In genomic region chr3:170802164-170803151, GRCh38 we compare ENCODE assay signal across 13 cellular contexts.
DNase-seq lines count a peak whose midpoint lies in the region; ATAC-seq, FAIRE-seq and TF ChIP-seq lines count a peak whose summit lies in the region.
"Had no signal": no experiment of that assay in that cellular context is flagged by ENCODE, and none has a peak within 500 bp of the region (broad histone marks: within the 10 kb centered on the region; RNA-seq: fewer than 3 reads in every experiment).

No MANE protein-coding gene starts in this region.

- no peaks in the 10 kb centered on the region for H3K9me3 ChIP-seq in mammary epithelial cell (replicated peaks; ENCODE audit: insufficient read depth, low read length)
- H3K9me3 ChIP-seq in lower lobe of right lung, result no peaks in the 10 kb centered on the region

- H3K4me3 ChIP-seq in mammary epithelial cell (replicated peaks in 1 of 3; ENCODE audit: insufficient read depth in 1 of 3, low read depth in 2 of 3, low read length in 3 of 3), result no peak overlapping the region
- H3K4me3 ChIP-seq in lower lobe of right lung, result no peak overlapping the region
- H3K4me3 ChIP-seq: BLaER1 treated with 17β-estradiol and CSF1 and Interleukin-3, amounts not matched to agents 10 nM and 100 nM had no signal

- in situ Hi-C loops in ACHN (cut with HindIII; ENCODE audit: low pct_ligation_motif_present, low pct_unique_long_range_greater_than_20kb, low sequenced_read_pairs), result loop anchor here (25.0 kb wide), 1 partner anchor 365 kb away; no protein-coding TSS in a partner anchor
- in situ Hi-C loops in mammary epithelial cell (cut with MboI; ENCODE audit: low sequenced_read_pairs in 2 of 2), result no loop called here
- in situ Hi-C loops in GM13977 (cut with MboI; ENCODE audit: low pct_unique_long_range_greater_than_20kb, low sequenced_read_pairs, unreplicated experiment), result loop anchor here (25.0 kb wide), 1 partner anchor 490 kb away; no protein-coding TSS in a partner anchor

- H3K27me3 ChIP-seq in mammary epithelial cell (ENCODE audit: insufficient read depth, low read length), result no peaks in the 10 kb centered on the region
- no peaks in the 10 kb centered on the region for H3K27me3 ChIP-seq in lower lobe of right lung (ENCODE audit: low read depth)
- H3K27me3 ChIP-seq: BLaER1 treated with 17β-estradiol and CSF1 and Interleukin-3, amounts not matched to agents 10 nM and 100 nM had no signal

- dilution Hi-C loops in mammary epithelial cell (cut with HindIII; ENCODE audit: low sequenced_read_pairs), result loop anchor here (5.0 kb wide), 1 partner anchor 105 kb away; no protein-coding TSS in a partner anchor

- peak; percentile 86 for FAIRE-seq in HTR-8/SVneo (lab: Jason Lieb, UNC)
- FAIRE-seq: GM12891 had no signal

- H4K20me1 ChIP-seq in mammary epithelial cell (ENCODE audit: insufficient read depth, low read length), result no peaks in the 10 kb centered on the region
- H4K20me1 ChIP-seq: BLaER1 treated with 17β-estradiol and CSF1 and Interleukin-3, amounts not matched to agents 10 nM and 100 nM had no signal

- intact Hi-C loops in mammary epithelial cell (cut with micrococcal nuclease), result no loop called here
- intact Hi-C loops in lower lobe of right lung (cut with DNase I), result no loop called here

- no peak overlapping the region for H3K4me2 ChIP-seq in mammary epithelial cell (ENCODE audit: insufficient read depth, low read depth, low read length)
- H3K4me2 ChIP-seq: BLaER1 treated with 17β-estradiol and CSF1 and Interleukin-3, amounts not matched to agents 10 nM and 100 nM had no signal

- CTCF ChIA-PET in mammary epithelial cell (lab: Charles Lee; ENCODE audit: low non-redundant PET), result no interaction called here

- peak in 1 of 2 donors; percentile 29 for ATAC-seq in lower lobe of right lung
- ATAC-seq: activated CD4-positive, alpha-beta T cell treated with anti-CD3 and anti-CD28 coated beads for 36 hours had no signal

- no TSS peak for BruUV-seq in mammary epithelial cell (replicated peaks; lab: Mats Ljungman, UMichigan)

- no peak overlapping the region for H3K9ac ChIP-seq in mammary epithelial cell (ENCODE audit: insufficient read depth, low read length)
- H3K9ac ChIP-seq: BLaER1 treated with 17β-estradiol and CSF1 and Interleukin-3, amounts not matched to agents 10 nM and 100 nM had no signal

- H2AFZ ChIP-seq in mammary epithelial cell (ENCODE audit: low read depth, low read length), result peak overlapping the region; percentile 50

- no peaks in the 10 kb centered on the region for H3K79me2 ChIP-seq in mammary epithelial cell (ENCODE audit: insufficient read depth, low read length)

- H3K36me3 ChIP-seq in mammary epithelial cell (ENCODE audit: insufficient read depth, low read length) (no peaks in the 10 kb centered on the region), lower lobe of right lung (no peaks in the 10 kb centered on the region)
- H3K36me3 ChIP-seq: BLaER1 treated with 17β-estradiol and CSF1 and Interleukin-3, amounts not matched to agents 10 nM and 100 nM had no signal

- TF ChIP-seq CTCF in mammary epithelial cell (conservative IDR thresholded peaks at IDR 0.05 in 1 of 2, IDR thresholded peaks at IDR 0.05 in 1 of 2; ENCODE audit: extremely low read depth in 1 of 2, insufficient read depth in 1 of 2, low read depth in 1 of 2, low read length in 2 of 2), result no peak
- TF ChIP-seq CTCF in lower lobe of right lung (IDR thresholded peaks at IDR 0.05), result no peak
- no peak for TF ChIP-seq CTCF in GM13977 (IDR thresholded peaks at IDR 0.05; ENCODE audit: extremely low read depth, insufficient read depth, missing control alignments)
- no peak for TF ChIP-seq CTCF in GM20000 (IDR thresholded peaks at IDR 0.05; ENCODE audit: extremely low read depth, missing control alignments)

- peaks cover 20% of the 10 kb centered on the region for H3K4me1 ChIP-seq in mammary epithelial cell (ENCODE audit: insufficient read depth, low read length)
- no peaks in the 10 kb centered on the region for H3K4me1 ChIP-seq in lower lobe of right lung
- H3K4me1 ChIP-seq: BLaER1 treated with 17β-estradiol and CSF1 and Interleukin-3, amounts not matched to agents 10 nM and 100 nM had no signal

- H3K27ac ChIP-seq in mammary epithelial cell (ENCODE audit: insufficient read depth, low read depth, low read length) (no peak overlapping the region), lower lobe of right lung (peak overlapping the region; percentile 2)
- H3K27ac ChIP-seq: BLaER1 treated with 17β-estradiol and CSF1 and Interleukin-3, amounts not matched to agents 10 nM and 100 nM had no signal

- DNase-seq in ACHN, result peak; percentile 51
- DNase-seq in HTR-8/SVneo (ENCODE audit: insufficient read length, low spot score), result peak; percentile 68
- peak; percentile 65 for DNase-seq in mammary epithelial cell
- DNase-seq in lower lobe of right lung, result no peak
- no peak for DNase-seq in GM13977 (ENCODE audit: low spot score)
- DNase-seq in GM20000 (ENCODE audit: low spot score), result no peak
- DNase-seq in T-helper 9 cell, result no peak
- no peak for DNase-seq in stimulated activated CD4-positive, alpha-beta T cell treated with anti-CD3 and anti-CD28 coated beads, Interleukin-4, amount 100 ng/mL, for 24 hours
- DNase-seq: activated CD4-positive, alpha-beta T cell treated with anti-CD3 and anti-CD28 coated beads for 36 hours; H7; NK-92 treated with Interleukin-12 subunit alpha and Interleukin-12 subunit beta, amount 100 ng/mL, for 24 hours had no signal

- 69% methylated on average over 7 of the region's 7 CpGs for WGBS in mammary epithelial cell (ENCODE audit: low coverage, missing lambda C conversion rate)

Comparison
In these comparisons a context has a peak if more than half of its experiments do, and no peak if none do; other contexts are left out.
1. DNase-seq: peak in ACHN (single experiment), HTR-8/SVneo (single experiment) and mammary epithelial cell (single experiment); none in lower lobe of right lung (single experiment), GM13977 (single experiment), GM20000 (single experiment), T-helper 9 cell (single experiment) and stimulated activated CD4-positive, alpha-beta T cell treated with anti-CD3 and anti-CD28 coated beads, Interleukin-4, amount 100 ng/mL, for 24 hours (single experiment).
2. in situ Hi-C loops: an anchor here in ACHN (25.0 kb wide) and GM13977 (25.0 kb wide); none called in mammary epithelial cell.